ENCODE assay signal across 19 cellular contexts in genomic region chr5:16992006-16992405, GRCh38. TPM values are rescaled to one million over a fixed set of nuclear protein-coding genes. Genes with fewer than 3 reads are reported as not detected.
A peak's percentile ranks its signal among the peaks of the same experiment; 100 is the strongest.
DNase-seq lines count a peak whose midpoint lies in the region; ATAC-seq, FAIRE-seq and TF ChIP-seq lines count a peak whose summit lies in the region.
"Had no signal": no experiment of that assay in that cellular context is flagged by ENCODE, and none has a peak within 500 bp of the region (broad histone marks: within the 10 kb centered on the region; RNA-seq: fewer than 3 reads in every experiment).

No MANE protein-coding gene starts in this region.

- 17 to 25% methylated on average over 2 of the region's 2 CpGs for WGBS in GM23248 (ENCODE audit: low coverage in 1 of 2, low lambda C conversion rate in 2 of 2, missing lambda C conversion rate in 2 of 2), 2 experiments

- no peaks in the 10 kb centered on the region for H3K27me3 ChIP-seq in GM23248 (replicated peaks; ENCODE audit: insufficient read depth)
- H3K27me3 ChIP-seq: ascending aorta, uterus had no signal

- peaks cover 16% of the 10 kb centered on the region for H3F3A ChIP-seq in GM23248 (ENCODE audit: insufficient read depth)

- no peaks in the 10 kb centered on the region for H3K79me2 ChIP-seq in GM23248 (ENCODE audit: insufficient read depth)
- H3K79me2 ChIP-seq: parathyroid adenoma had no signal

- no peak for FAIRE-seq in GM19239 (lab: Jason Lieb, UNC)
- FAIRE-seq: A549, GM12878 had no signal

- no peaks in the 10 kb centered on the region for H3K36me3 ChIP-seq in GM23248 (ENCODE audit: low read depth)
- H3K36me3 ChIP-seq: ascending aorta, uterus had no signal

- peak overlapping the region; percentile 45; the same call in 1 of the 2 replicates for H3K9ac ChIP-seq in GM23248
- H3K9ac ChIP-seq: parathyroid adenoma had no signal

- DNase-seq in A172 (ENCODE audit: low spot score), result peak; percentile 89
- peak; percentile 90 for DNase-seq in GM23248
- DNase-seq in fibroblast of pulmonary artery (ENCODE audit: low read depth), result peak; percentile 22
- DNase-seq in GM19239 (ENCODE audit: insufficient read length, low spot score), result no peak
- DNase-seq in activated CD8-positive, alpha-beta memory T cell treated with anti-CD3 and anti-CD28 coated beads for 24 hours, result no peak
- DNase-seq: activated B cell treated with CpG ODN at 0.5 μM for 24 hours; activated T-cell treated with anti-CD3 and anti-CD28 coated beads, Interleukin-2, amount 50 U/mL, for 4 hours; DMS53; NCI-H187; NCI-H774; Right ventricle myocardium superior; uterus had no signal

- H3K9me3 ChIP-seq in GM23248 (ENCODE audit: low read depth), result no peaks in the 10 kb centered on the region
- H3K9me3 ChIP-seq: A549, ascending aorta, uterus had no signal

- no peak for TF ChIP-seq CTCF in fibroblast of pulmonary artery (IDR thresholded peaks at IDR 0.05; ENCODE audit: low read length, missing control alignments)

- no peaks in the 10 kb centered on the region for H4K20me1 ChIP-seq in GM23248 (ENCODE audit: insufficient read depth)

- peak overlapping the region; percentile 81 for H3K4me2 ChIP-seq in GM23248 (ENCODE audit: unreplicated experiment)
- H3K4me2 ChIP-seq: A549 had no signal

- H3K9me2 ChIP-seq in GM23248 (ENCODE audit: insufficient read depth), result no peaks in the 10 kb centered on the region

- H3K4me1 ChIP-seq in GM23248 (ENCODE audit: insufficient read depth), result peaks cover 26% of the 10 kb centered on the region
- H3K4me1 ChIP-seq: ascending aorta, parathyroid adenoma, uterus had no signal

- H2AFZ ChIP-seq in GM23248, result 0 out of 2 replicates have a peak overlapping the region, but pooled peaks have one; percentile 17
- H2AFZ ChIP-seq: parathyroid adenoma had no signal

- H3K4me3 ChIP-seq in GM23248 (peak overlapping the region; percentile 34; the same call in 1 of the 2 replicates), fibroblast of pulmonary artery (replicated peaks; ENCODE audit: low read depth, low read length) (no peak overlapping the region)
- H3K4me3 ChIP-seq: A549, ascending aorta, GM12878, uterus had no signal

- ATAC-seq in SK-N-SH treated with all-trans-retinoic acid at 6 μM for 48 hours (peak; percentile 49), HG02885 (IDR thresholded peaks at IDR 0.05; ENCODE audit: poor library complexity, unreplicated experiment) (no peak), GM21390 (IDR thresholded peaks at IDR 0.05; ENCODE audit: unreplicated experiment) (no peak)
- ATAC-seq: A549, GM12878 had no signal

- H3K27ac ChIP-seq in GM23248, result peak overlapping the region; percentile 70
- H3K27ac ChIP-seq: A549, ascending aorta, parathyroid adenoma, uterus had no signal

- in situ Hi-C loops in GM23248 (cut with MboI), result no loop called here

TF ChIP-seq in SK-N-SH treated with all-trans-retinoic acid at 6 μM for 48 hours, 23 proteins besides CTCF, POLR2A, EP300 and RAD21:
- TF ChIP-seq ISL1 (CRISPR knock-in tag; IDR thresholded peaks at IDR 0.05), result no peak
- TF ChIP-seq BACH2 (CRISPR knock-in tag; IDR thresholded peaks at IDR 0.05; ENCODE audit: borderline replicate concordance), result no peak
- no peak for TF ChIP-seq ZNF565 (CRISPR knock-in tag; conservative IDR thresholded peaks at IDR 0.05; ENCODE audit: low read depth)
- TF ChIP-seq ARNTL (CRISPR knock-in tag; IDR thresholded peaks at IDR 0.05; ENCODE audit: borderline replicate concordance, low read depth), result no peak
- TF ChIP-seq SNAI2 (CRISPR knock-in tag; IDR thresholded peaks at IDR 0.05), result no peak
- no peak for TF ChIP-seq ZNF8 (CRISPR knock-in tag; IDR thresholded peaks at IDR 0.05)
- TF ChIP-seq, protein P1, sequence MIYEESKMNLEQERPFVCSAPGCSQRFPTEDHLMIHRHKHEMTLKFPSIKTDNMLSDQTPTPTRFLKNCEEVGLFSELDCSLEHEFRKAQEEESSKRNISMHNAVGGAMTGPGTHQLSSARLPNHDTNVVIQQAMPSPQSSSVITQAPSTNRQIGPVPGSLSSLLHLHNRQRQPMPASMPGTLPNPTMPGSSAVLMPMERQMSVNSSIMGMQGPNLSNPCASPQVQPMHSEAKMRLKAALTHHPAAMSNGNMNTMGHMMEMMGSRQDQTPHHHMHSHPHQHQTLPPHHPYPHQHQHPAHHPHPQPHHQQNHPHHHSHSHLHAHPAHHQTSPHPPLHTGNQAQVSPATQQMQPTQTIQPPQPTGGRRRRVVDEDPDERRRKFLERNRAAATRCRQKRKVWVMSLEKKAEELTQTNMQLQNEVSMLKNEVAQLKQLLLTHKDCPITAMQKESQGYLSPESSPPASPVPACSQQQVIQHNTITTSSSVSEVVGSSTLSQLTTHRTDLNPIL (CRISPR knock-in tag; IDR thresholded peaks at IDR 0.05; ENCODE audit: low read depth), result no peak
- no peak for TF ChIP-seq TCF4 (CRISPR knock-in tag; IDR thresholded peaks at IDR 0.05; ENCODE audit: borderline replicate concordance)
- TF ChIP-seq, protein P2, sequence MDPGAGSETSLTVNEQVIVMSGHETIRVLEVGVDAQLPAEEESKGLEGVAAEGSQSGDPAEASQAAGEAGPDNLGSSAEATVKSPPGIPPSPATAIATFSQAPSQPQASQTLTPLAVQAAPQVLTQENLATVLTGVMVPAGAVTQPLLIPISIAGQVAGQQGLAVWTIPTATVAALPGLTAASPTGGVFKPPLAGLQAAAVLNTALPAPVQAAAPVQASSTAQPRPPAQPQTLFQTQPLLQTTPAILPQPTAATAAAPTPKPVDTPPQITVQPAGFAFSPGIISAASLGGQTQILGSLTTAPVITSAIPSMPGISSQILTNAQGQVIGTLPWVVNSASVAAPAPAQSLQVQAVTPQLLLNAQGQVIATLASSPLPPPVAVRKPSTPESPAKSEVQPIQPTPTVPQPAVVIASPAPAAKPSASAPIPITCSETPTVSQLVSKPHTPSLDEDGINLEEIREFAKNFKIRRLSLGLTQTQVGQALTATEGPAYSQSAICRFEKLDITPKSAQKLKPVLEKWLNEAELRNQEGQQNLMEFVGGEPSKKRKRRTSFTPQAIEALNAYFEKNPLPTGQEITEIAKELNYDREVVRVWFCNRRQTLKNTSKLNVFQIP (CRISPR knock-in tag; IDR thresholded peaks at IDR 0.05; ENCODE audit: borderline replicate concordance, low read depth), result no peak
- TF ChIP-seq ZNF70 (CRISPR knock-in tag; IDR thresholded peaks at IDR 0.05), result no peak
- TF ChIP-seq TOX (CRISPR knock-in tag; IDR thresholded peaks at IDR 0.05; ENCODE audit: borderline replicate concordance), result no peak
- TF ChIP-seq GLIS3 (CRISPR knock-in tag; IDR thresholded peaks at IDR 0.05), result no peak
- no peak for TF ChIP-seq ESRRG (CRISPR knock-in tag; IDR thresholded peaks at IDR 0.05)
- no peak for TF ChIP-seq PPARA (CRISPR knock-in tag; IDR thresholded peaks at IDR 0.05; ENCODE audit: borderline replicate concordance)
- TF ChIP-seq ZFP30 (CRISPR knock-in tag; IDR thresholded peaks at IDR 0.05), result no peak
- TF ChIP-seq PATZ1 (CRISPR knock-in tag; IDR thresholded peaks at IDR 0.05; ENCODE audit: borderline replicate concordance), result no peak
- TF ChIP-seq RARB (CRISPR knock-in tag; IDR thresholded peaks at IDR 0.05), result no peak
- no peak for TF ChIP-seq CSDC2 (CRISPR knock-in tag; IDR thresholded peaks at IDR 0.05)

RNA-seq across cellular contexts. Expression of gene MYO10, which starts 55.9 kb away (rescaled TPM):
- 5.2 and 9.4 TPM in 2 replicates for total RNA-seq in A172 (2014; rRNA removed; shearing (Covaris generic))
- total RNA-seq in GM23248 (2014; rRNA removed; shearing (Covaris generic)), result 43.2 and 49.1 TPM in 2 replicates
- polyA plus RNA-seq in GM23248 (2016; fragmentation: Nextera tagmentation; extraction: Ambion mirVana), result 42.2 and 47.0 TPM in 2 replicates

Comparison
In these comparisons a context has a peak if more than half of its experiments do, and no peak if none do; other contexts are left out.
1. DNase-seq: peak in A172 (single experiment), GM23248 (single experiment) and fibroblast of pulmonary artery (single experiment); none in GM19239 (single experiment) and activated CD8-positive, alpha-beta memory T cell treated with anti-CD3 and anti-CD28 coated beads for 24 hours (single experiment).